ENCODE assay signal across 1 cellular context in the genomic region with DNA sequence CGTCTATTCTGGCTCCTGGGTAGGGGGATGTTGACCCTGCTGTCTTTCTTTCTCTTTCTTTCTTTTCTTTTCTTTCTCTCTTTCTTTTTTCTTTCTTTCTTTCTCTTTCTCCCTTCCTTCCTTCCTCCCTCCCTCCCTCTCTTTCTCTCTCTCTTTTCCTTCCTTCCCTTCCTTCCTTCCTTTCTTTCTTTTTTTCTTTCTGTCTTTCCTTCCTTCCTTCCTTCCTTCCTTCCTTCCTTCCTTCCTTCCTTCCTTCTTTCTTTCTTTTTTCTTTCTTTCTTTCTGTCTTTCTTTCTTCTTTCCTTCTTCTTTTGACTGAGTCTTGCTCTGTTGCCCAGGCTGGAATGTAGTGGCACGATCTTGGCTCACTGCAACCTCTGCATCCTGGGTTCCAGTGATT. TPM values are rescaled to one million over a fixed set of nuclear protein-coding genes. Genes with fewer than 3 reads are reported as not detected.
"Had no signal": no experiment of that assay in that cellular context is flagged by ENCODE, and none has a peak within 500 bp of the region (broad histone marks: within the 10 kb centered on the region; RNA-seq: fewer than 3 reads in every experiment).

No MANE protein-coding gene starts in this region.

RNA-seq across cellular contexts. Expression of gene PSD2, which starts 3.0 kb away (rescaled TPM):
- total RNA-seq: upper lobe of right lung had no signal
